ENCODE assay signal across 8 cellular contexts in genomic region chr17:76384222-76384986, GRCh38. TPM values are rescaled to one million over a fixed set of nuclear protein-coding genes. Genes with fewer than 3 reads are reported as not detected.
DNase-seq lines count a peak whose midpoint lies in the region; ATAC-seq and TF ChIP-seq lines count a peak whose summit lies in the region.

A gene with protein sequence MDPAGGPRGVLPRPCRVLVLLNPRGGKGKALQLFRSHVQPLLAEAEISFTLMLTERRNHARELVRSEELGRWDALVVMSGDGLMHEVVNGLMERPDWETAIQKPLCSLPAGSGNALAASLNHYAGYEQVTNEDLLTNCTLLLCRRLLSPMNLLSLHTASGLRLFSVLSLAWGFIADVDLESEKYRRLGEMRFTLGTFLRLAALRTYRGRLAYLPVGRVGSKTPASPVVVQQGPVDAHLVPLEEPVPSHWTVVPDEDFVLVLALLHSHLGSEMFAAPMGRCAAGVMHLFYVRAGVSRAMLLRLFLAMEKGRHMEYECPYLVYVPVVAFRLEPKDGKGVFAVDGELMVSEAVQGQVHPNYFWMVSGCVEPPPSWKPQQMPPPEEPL (plus strand): TSS chr17:76384609. CDS start chr17:76385645, 1,036 bp downstream.

- H3K4me3 ChIP-seq in prostate gland: peak within 1 kb of the TSS; percentile 45 to 50
- peak within 1 kb of the TSS; percentile 63 to 69 for H3K4me3 ChIP-seq in vagina

- peak within 1 kb of the TSS; percentile 89 for H3K4me3 Mint-ChIP-seq in activated naive CD8-positive, alpha-beta T cell treated with anti-CD3 and anti-CD28 coated beads, Interleukin-2, amount 10 ng/mL, durations not matched to agents 7 days and 5 days

- TF ChIP-seq CTCF in prostate gland (IDR thresholded peaks at IDR 0.05) (peak in 1 of 4 experiments; percentile 4), vagina (IDR thresholded peaks at IDR 0.05) (no peak)

- peak within 1 kb of the TSS; percentile 85 for H3K27ac Mint-ChIP-seq in activated naive CD8-positive, alpha-beta T cell treated with anti-CD3 and anti-CD28 coated beads, Interleukin-2, amount 10 ng/mL, durations not matched to agents 7 days and 5 days

- H3K36me3 Mint-ChIP-seq in activated naive CD8-positive, alpha-beta T cell treated with anti-CD3 and anti-CD28 coated beads, Interleukin-2, amount 10 ng/mL, durations not matched to agents 7 days and 5 days: no peaks in the 10 kb centered on the region

- H3K4me1 ChIP-seq in prostate gland (replicated peaks) (no peaks in the 10 kb centered on the region), vagina (peaks cover 47% of the 10 kb centered on the region)

- peak within 1 kb of the TSS; percentile 69 to 76 for H3K27ac ChIP-seq in prostate gland
- H3K27ac ChIP-seq in vagina: peak within 1 kb of the TSS; percentile 84

- 0% methylated on average over 56 of the region's 118 CpGs for WGBS in prostate gland

- H3K9me3 ChIP-seq in prostate gland (no peaks in the 10 kb centered on the region), vagina (no peaks in the 10 kb centered on the region)

- H3K36me3 ChIP-seq in prostate gland: no peaks in the 10 kb centered on the region
- H3K36me3 ChIP-seq in vagina: no peaks in the 10 kb centered on the region

- peaks cover 3% of the 10 kb centered on the region for H3K27me3 Mint-ChIP-seq in activated naive CD8-positive, alpha-beta T cell treated with anti-CD3 and anti-CD28 coated beads, Interleukin-2, amount 10 ng/mL, durations not matched to agents 7 days and 5 days

- no peaks in the 10 kb centered on the region for H3K27me3 ChIP-seq in prostate gland (replicated peaks; ENCODE audit: insufficient read depth)
- H3K27me3 ChIP-seq in vagina: no peaks in the 10 kb centered on the region

- ATAC-seq in GM19023 (IDR thresholded peaks at IDR 0.05; ENCODE audit: unreplicated experiment): peak; percentile 55
- ATAC-seq in HG03460 (IDR thresholded peaks at IDR 0.05; ENCODE audit: unreplicated experiment): peak; percentile 57
- peak; percentile 65 for ATAC-seq in activated naive CD8-positive, alpha-beta T cell treated with anti-CD3 and anti-CD28 coated beads, Interleukin-2, amount 10 ng/mL, durations not matched to agents 7 days and 5 days (ENCODE audit: low read depth)
- ATAC-seq in Right ventricle myocardium superior (ENCODE audit: poor library complexity): peak; percentile 87

- POLR2A ChIA-PET in activated naive CD8-positive, alpha-beta T cell treated with anti-CD3 and anti-CD28 coated beads, Interleukin-2, amount 10 ng/mL, durations not matched to agents 7 days and 5 days (lab: Charles Lee): interaction anchor here (0.6 to 6.1 kb wide), 7 partner anchors 14 to 509 kb away, joined by 3 to 63 read pairs (median 4); partner anchors contain the start of gene PRPSAP1

- intact Hi-C loops in Right ventricle myocardium superior (cut with DNase I): no loop called here
- intact Hi-C loops in prostate gland (cut with DNase I): no loop called here
- intact Hi-C loops in vagina (cut with DNase I): no loop called here

- no peaks in the 10 kb centered on the region for H3K9me3 Mint-ChIP-seq in activated naive CD8-positive, alpha-beta T cell treated with anti-CD3 and anti-CD28 coated beads, Interleukin-2, amount 10 ng/mL, durations not matched to agents 7 days and 5 days

- H3K4me1 Mint-ChIP-seq in activated naive CD8-positive, alpha-beta T cell treated with anti-CD3 and anti-CD28 coated beads, Interleukin-2, amount 10 ng/mL, durations not matched to agents 7 days and 5 days: peaks cover 5% of the 10 kb centered on the region

- TF ChIP-seq POLR2A in prostate gland (IDR thresholded peaks at IDR 0.05) (peak; percentile 37), vagina (IDR thresholded peaks at IDR 0.05) (peak in 1 of 2 donors; percentile 50)

- DNase-seq in AG08396 (ENCODE audit: low spot score) (peak; percentile 95), SHP77 treated with DMSO at 0.1 percent for 48 hours (lab: John Stamatoyannopoulos, UW) (peak; percentile 15), Right ventricle myocardium superior (peak; percentile 86), prostate gland (ENCODE audit: low spot score) (peak; percentile 46), vagina (ENCODE audit: extremely low spot score in 2 of 2) (no peak)
- DNase-seq in activated naive CD8-positive, alpha-beta T cell treated with anti-CD3 and anti-CD28 coated beads, Interleukin-2, amount 10 ng/mL, durations not matched to agents 7 days and 5 days: peak; percentile 90

RNA-seq across cellular contexts. Expression of the gene that starts here (rescaled TPM):
- total RNA-seq in activated naive CD8-positive, alpha-beta T cell treated with anti-CD3 and anti-CD28 coated beads, Interleukin-2, amount 10 ng/mL, durations not matched to agents 7 days and 5 days: 1 to 10 TPM; 3.4 to 3.9 TPM
- total RNA-seq in Right ventricle myocardium superior (2.0 TPM), prostate gland (10 to 100 TPM in 1 of 2 donors, 1 to 10 TPM in 1; 6.6 to 34.1 TPM), vagina (11.0 TPM)

Comparison
In these comparisons a context has a peak if more than half of its experiments do, and no peak if none do; other contexts are left out.
1. DNase-seq: peak in AG08396 (single experiment), SHP77 treated with DMSO at 0.1 percent for 48 hours (single experiment), activated naive CD8-positive, alpha-beta T cell treated with anti-CD3 and anti-CD28 coated beads, Interleukin-2, amount 10 ng/mL, durations not matched to agents 7 days and 5 days (single experiment), Right ventricle myocardium superior (single experiment) and prostate gland (single experiment); none in vagina (0 of 2).
2. Peak in every context shown above with its lines, with median percentiles within 50 percentile points of each other: ATAC-seq.